19 cellular contexts compared by ENCODE assay signal in genomic region chr4:39021631-39022030, GRCh38. TPM values are rescaled to one million over a fixed set of nuclear protein-coding genes. Genes with fewer than 3 reads are reported as not detected.
DNase-seq lines count a peak whose midpoint lies in the region; ATAC-seq, FAIRE-seq and TF ChIP-seq lines count a peak whose summit lies in the region.
"Had no signal": no experiment of that assay in that cellular context is flagged by ENCODE, and none has a peak within 500 bp of the region (broad histone marks: within the 10 kb centered on the region; RNA-seq: fewer than 3 reads in every experiment).

No MANE protein-coding gene starts in this region.

- H3K4me3 Mint-ChIP-seq in osteocyte (ENCODE audit: unreplicated experiment) = no peak overlapping the region
- no peak overlapping the region for H3K4me3 Mint-ChIP-seq in activated T-helper 1 cell treated with anti-CD3 and anti-CD28 coated beads, Interleukin-12 subunit alpha, Interleukin-12 subunit beta, Interleukin-2, Interleukin-4 antibody, amounts not matched to agents 30 ng/mL and 10 ng/mL and 1 ng/mL, durations not matched to agents 14 hours and 24 hours and 36 hours
- H3K4me3 Mint-ChIP-seq: CD8-positive, alpha-beta T cell; GM23338; HFFc6 had no signal

- FAIRE-seq in bronchial epithelial cell (lab: Jason Lieb, UNC) = no peak
- FAIRE-seq: GM12891, H54, HepG2 had no signal

- peaks cover 6% of the 10 kb centered on the region; the same call in 1 of the 2 replicates for H3K4me1 ChIP-seq in PC-3 (ENCODE audit: insufficient read depth, low read length)

- H3F3A ChIP-seq in PC-3 (ENCODE audit: low read length, unreplicated experiment) = no peaks in the 10 kb centered on the region

- H3K79me2 ChIP-seq in PC-3 (ENCODE audit: low read length) = peaks cover 51% of the 10 kb centered on the region

- H3K27me3 ChIP-seq in bronchial epithelial cell (ENCODE audit: control insufficient read depth, insufficient read depth, low read length) = no peaks in the 10 kb centered on the region
- no peaks in the 10 kb centered on the region for H3K27me3 ChIP-seq in PC-3 (ENCODE audit: low read length)
- H3K27me3 ChIP-seq: BLaER1 treated with 17β-estradiol and CSF1 and Interleukin-3, amounts not matched to agents 10 nM and 100 nM had no signal

- no peak overlapping the region for H2AFZ ChIP-seq in PC-3 (ENCODE audit: low read length)
- H2AFZ ChIP-seq: GM23338 had no signal

- H4K20me1 ChIP-seq in PC-3 (ENCODE audit: low read length) = no peaks in the 10 kb centered on the region
- H4K20me1 ChIP-seq: BLaER1 treated with 17β-estradiol and CSF1 and Interleukin-3, amounts not matched to agents 10 nM and 100 nM had no signal

- no peaks in the 10 kb centered on the region for H3K36me3 Mint-ChIP-seq in osteocyte (ENCODE audit: unreplicated experiment)
- H3K36me3 Mint-ChIP-seq in activated T-helper 1 cell treated with anti-CD3 and anti-CD28 coated beads, Interleukin-12 subunit alpha, Interleukin-12 subunit beta, Interleukin-2, Interleukin-4 antibody, amounts not matched to agents 30 ng/mL and 10 ng/mL and 1 ng/mL, durations not matched to agents 14 hours and 24 hours and 36 hours (ENCODE audit: low read depth) = peaks cover 60% of the 10 kb centered on the region

- BruUV-seq in PC-3 (replicated peaks; lab: Mats Ljungman, UMichigan) = no TSS peak

- H3K9me3 ChIP-seq in PC-3 (ENCODE audit: low read length) = no peaks in the 10 kb centered on the region

- H3K4me3 ChIP-seq in bronchial epithelial cell (ENCODE audit: low read depth, low read length) (no peak overlapping the region), fibroblast of the aortic adventitia (ENCODE audit: low read depth, low read length) (no peak overlapping the region), PC-3 (ENCODE audit: low read length) (no peak overlapping the region)
- H3K4me3 ChIP-seq: BLaER1 treated with 17β-estradiol and CSF1 and Interleukin-3, amounts not matched to agents 10 nM and 100 nM; GM23338 had no signal

- CTCF ChIA-PET in PC-3 (lab: Charles Lee) = no interaction called here

- intact Hi-C loops in PC-3 (cut with micrococcal nuclease) = no loop called here
- intact Hi-C loops in activated T-helper 1 cell treated with anti-CD3 and anti-CD28 coated beads, Interleukin-12 subunit alpha, Interleukin-12 subunit beta, Interleukin-2, Interleukin-4 antibody, amounts not matched to agents 30 ng/mL and 10 ng/mL and 1 ng/mL, durations not matched to agents 14 hours and 24 hours and 36 hours (cut with micrococcal nuclease) = no loop called here

- POLR2A ChIA-PET in PC-3 (lab: Charles Lee; ENCODE audit: unreplicated experiment) = no interaction called here

- H3K4me2 ChIP-seq in PC-3 (ENCODE audit: low read length) = no peak overlapping the region
- H3K4me2 ChIP-seq: BLaER1 treated with 17β-estradiol and CSF1 and Interleukin-3, amounts not matched to agents 10 nM and 100 nM; GM23338 had no signal

- H3K9me3 Mint-ChIP-seq in osteocyte (ENCODE audit: unreplicated experiment) = peaks cover 8% of the 10 kb centered on the region
- H3K9me3 Mint-ChIP-seq in activated T-helper 1 cell treated with anti-CD3 and anti-CD28 coated beads, Interleukin-12 subunit alpha, Interleukin-12 subunit beta, Interleukin-2, Interleukin-4 antibody, amounts not matched to agents 30 ng/mL and 10 ng/mL and 1 ng/mL, durations not matched to agents 14 hours and 24 hours and 36 hours = peaks cover 24% of the 10 kb centered on the region
- H3K9me3 Mint-ChIP-seq: HFFc6 had no signal

- H3K27me3 Mint-ChIP-seq in osteocyte (ENCODE audit: unreplicated experiment) = no peaks in the 10 kb centered on the region
- no peaks in the 10 kb centered on the region for H3K27me3 Mint-ChIP-seq in activated T-helper 1 cell treated with anti-CD3 and anti-CD28 coated beads, Interleukin-12 subunit alpha, Interleukin-12 subunit beta, Interleukin-2, Interleukin-4 antibody, amounts not matched to agents 30 ng/mL and 10 ng/mL and 1 ng/mL, durations not matched to agents 14 hours and 24 hours and 36 hours (ENCODE audit: insufficient read depth)

- TF ChIP-seq CTCF in bronchial epithelial cell (IDR thresholded peaks at IDR 0.05; ENCODE audit: insufficient read depth, low read length, severe bottlenecking) (no peak), fibroblast of the aortic adventitia (IDR thresholded peaks at IDR 0.05; ENCODE audit: insufficient read depth, low read length) (no peak), osteocyte (IDR thresholded peaks at IDR 0.05) (no peak), PC-3 (conservative IDR thresholded peaks at IDR 0.05; ENCODE audit: low read depth, low read length) (no peak)

- no peak for ATAC-seq in PC-3
- ATAC-seq: CD8-positive, alpha-beta T cell; GM23338; HepG2 had no signal

- no peak overlapping the region for H3K9ac ChIP-seq in PC-3 (ENCODE audit: low read length)
- H3K9ac ChIP-seq: BLaER1 treated with 17β-estradiol and CSF1 and Interleukin-3, amounts not matched to agents 10 nM and 100 nM had no signal

- peak overlapping the region; percentile 5 for H3K27ac Mint-ChIP-seq in osteocyte (ENCODE audit: unreplicated experiment)
- H3K27ac Mint-ChIP-seq in activated T-helper 1 cell treated with anti-CD3 and anti-CD28 coated beads, Interleukin-12 subunit alpha, Interleukin-12 subunit beta, Interleukin-2, Interleukin-4 antibody, amounts not matched to agents 30 ng/mL and 10 ng/mL and 1 ng/mL, durations not matched to agents 14 hours and 24 hours and 36 hours = no peak overlapping the region
- H3K27ac Mint-ChIP-seq: CD8-positive, alpha-beta T cell; GM23338; HFFc6 had no signal

- no peak overlapping the region for H3K27ac ChIP-seq in PC-3 (ENCODE audit: low read length)
- H3K27ac ChIP-seq: BLaER1 treated with 17β-estradiol and CSF1 and Interleukin-3, amounts not matched to agents 10 nM and 100 nM had no signal

- DNase-seq in ELR (ENCODE audit: low read depth) (peak; percentile 31), bronchial epithelial cell (ENCODE audit: low read depth) (peak; percentile 48), fibroblast of the aortic adventitia (ENCODE audit: low read depth) (peak; percentile 18), osteocyte (ENCODE audit: extremely low spot score, unreplicated experiment) (no peak), HK-2 (ENCODE audit: unreplicated experiment) (no peak), PC-3 (no peak)
- no peak for DNase-seq in activated T-helper 1 cell treated with anti-CD3 and anti-CD28 coated beads, Interleukin-12 subunit alpha, Interleukin-12 subunit beta, Interleukin-2, Interleukin-4 antibody, amounts not matched to agents 30 ng/mL and 10 ng/mL and 1 ng/mL, durations not matched to agents 14 hours and 24 hours and 36 hours (ENCODE audit: low spot score)
- DNase-seq: 8988T; Calu3; CD8-positive, alpha-beta T cell; DMS79 treated with DMSO at 0.1 percent for 48 hours; HCEC 1CT; HFFc6 had no signal

- H3K4me1 Mint-ChIP-seq in osteocyte (ENCODE audit: unreplicated experiment) = peaks cover 21% of the 10 kb centered on the region
- H3K4me1 Mint-ChIP-seq in activated T-helper 1 cell treated with anti-CD3 and anti-CD28 coated beads, Interleukin-12 subunit alpha, Interleukin-12 subunit beta, Interleukin-2, Interleukin-4 antibody, amounts not matched to agents 30 ng/mL and 10 ng/mL and 1 ng/mL, durations not matched to agents 14 hours and 24 hours and 36 hours (ENCODE audit: low read depth) = peaks cover 30% of the 10 kb centered on the region
- H3K4me1 Mint-ChIP-seq: GM23338 had no signal

- H3K9me2 ChIP-seq in PC-3 (replicated peaks; ENCODE audit: low read length) = no peaks in the 10 kb centered on the region

- H3K36me3 ChIP-seq in bronchial epithelial cell (ENCODE audit: control insufficient read depth, insufficient read depth, low read length) = no peaks in the 10 kb centered on the region
- H3K36me3 ChIP-seq in PC-3 (ENCODE audit: low read depth, low read length) = peaks cover 13% of the 10 kb centered on the region; the same call in 1 of the 2 replicates
- H3K36me3 ChIP-seq: BLaER1 treated with 17β-estradiol and CSF1 and Interleukin-3, amounts not matched to agents 10 nM and 100 nM had no signal

RNA-seq across cellular contexts. Expression of gene TMEM156, which starts 10.6 kb away (rescaled TPM):
- total RNA-seq in bronchial epithelial cell (2.0 and 3.4 TPM in 2 replicates), fibroblast of the aortic adventitia (ENCODE audit: low replicate concordance) (0.18 TPM in 1 of 2 replicates, not detected in the other), osteocyte (not detected in 2 replicates), PC-3 (2014; rRNA removed) (32.1 and 41.5 TPM in 2 replicates)
- 27.7 and 29.4 TPM in 2 replicates for total RNA-seq in activated T-helper 1 cell treated with anti-CD3 and anti-CD28 coated beads, Interleukin-12 subunit alpha, Interleukin-12 subunit beta, Interleukin-2, Interleukin-4 antibody, amounts not matched to agents 30 ng/mL and 10 ng/mL and 1 ng/mL, durations not matched to agents 14 hours and 24 hours and 36 hours
- total RNA-seq: A673, GM23338, HepG2 had no signal

RNA-seq across cellular contexts. Expression of gene KLHL5, which starts 40.4 kb away (rescaled TPM):
- 84.6 and 121 TPM in 2 replicates for total RNA-seq in bronchial epithelial cell
- 50.9 and 103 TPM in 2 replicates for total RNA-seq in fibroblast of the aortic adventitia (ENCODE audit: low replicate concordance)
- total RNA-seq in osteocyte = 128 and 145 TPM in 2 replicates
- 84.8 and 92.7 TPM in 2 replicates for total RNA-seq in PC-3 (2014; rRNA removed)
- total RNA-seq in activated T-helper 1 cell treated with anti-CD3 and anti-CD28 coated beads, Interleukin-12 subunit alpha, Interleukin-12 subunit beta, Interleukin-2, Interleukin-4 antibody, amounts not matched to agents 30 ng/mL and 10 ng/mL and 1 ng/mL, durations not matched to agents 14 hours and 24 hours and 36 hours = 45.0 and 46.3 TPM in 2 replicates

Comparison
In these comparisons a context has a peak if more than half of its experiments do, and no peak if none do; other contexts are left out.
1. DNase-seq: peak in ELR (single experiment), bronchial epithelial cell (single experiment) and fibroblast of the aortic adventitia (single experiment); none in osteocyte (single experiment), HK-2 (single experiment), PC-3 (single experiment) and activated T-helper 1 cell treated with anti-CD3 and anti-CD28 coated beads, Interleukin-12 subunit alpha, Interleukin-12 subunit beta, Interleukin-2, Interleukin-4 antibody, amounts not matched to agents 30 ng/mL and 10 ng/mL and 1 ng/mL, durations not matched to agents 14 hours and 24 hours and 36 hours (single experiment).